ENCODE assay signal across 8 cellular contexts in the genomic region with DNA sequence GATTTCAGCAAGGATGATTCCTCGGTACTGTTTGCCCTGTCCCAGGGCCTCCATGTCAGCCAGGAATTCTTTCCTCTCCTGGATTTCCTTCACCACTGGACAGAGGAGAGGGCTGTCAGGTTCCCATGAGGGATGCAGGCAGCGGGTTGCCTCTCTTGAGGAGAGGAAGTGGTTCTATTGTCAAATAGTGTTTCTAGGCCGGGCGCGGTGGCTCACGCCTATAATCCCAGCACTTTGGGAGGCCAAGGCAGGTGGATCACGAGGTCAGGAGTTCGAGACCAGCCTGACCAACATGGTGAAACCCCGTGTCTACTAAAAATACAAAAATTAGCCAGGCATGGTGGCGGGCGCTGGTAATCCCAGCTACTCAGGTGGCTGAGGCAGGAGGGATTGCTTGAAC. TPM values are rescaled to one million over a fixed set of nuclear protein-coding genes. Genes with fewer than 3 reads are reported as not detected.
"Had no signal": no experiment of that assay in that cellular context is flagged by ENCODE, and none has a peak within 500 bp of the region (broad histone marks: within the 10 kb centered on the region; RNA-seq: fewer than 3 reads in every experiment).

No MANE protein-coding gene starts in this region.

RNA-seq across cellular contexts. Expression of a gene that starts 9.0 kb away (rescaled TPM):
- total RNA-seq: osteocyte, spleen, suprapubic skin, transverse colon, upper lobe of right lung had no signal

RNA-seq across cellular contexts. Expression of a gene that starts 39.9 kb away (rescaled TPM):
- total RNA-seq: natural killer cell treated with Interleukin-12 subunit alpha and Interleukin-12 subunit beta and Interleukin-15 and Interleukin-18, amount 100 ng/mL, for 72 hours; osteocyte; pulmonary artery endothelial cell; smooth muscle cell; upper lobe of right lung had no signal
- polyA plus RNA-seq: smooth muscle cell had no signal
